ENCODE assay signal across 1 cellular context in the genomic region with DNA sequence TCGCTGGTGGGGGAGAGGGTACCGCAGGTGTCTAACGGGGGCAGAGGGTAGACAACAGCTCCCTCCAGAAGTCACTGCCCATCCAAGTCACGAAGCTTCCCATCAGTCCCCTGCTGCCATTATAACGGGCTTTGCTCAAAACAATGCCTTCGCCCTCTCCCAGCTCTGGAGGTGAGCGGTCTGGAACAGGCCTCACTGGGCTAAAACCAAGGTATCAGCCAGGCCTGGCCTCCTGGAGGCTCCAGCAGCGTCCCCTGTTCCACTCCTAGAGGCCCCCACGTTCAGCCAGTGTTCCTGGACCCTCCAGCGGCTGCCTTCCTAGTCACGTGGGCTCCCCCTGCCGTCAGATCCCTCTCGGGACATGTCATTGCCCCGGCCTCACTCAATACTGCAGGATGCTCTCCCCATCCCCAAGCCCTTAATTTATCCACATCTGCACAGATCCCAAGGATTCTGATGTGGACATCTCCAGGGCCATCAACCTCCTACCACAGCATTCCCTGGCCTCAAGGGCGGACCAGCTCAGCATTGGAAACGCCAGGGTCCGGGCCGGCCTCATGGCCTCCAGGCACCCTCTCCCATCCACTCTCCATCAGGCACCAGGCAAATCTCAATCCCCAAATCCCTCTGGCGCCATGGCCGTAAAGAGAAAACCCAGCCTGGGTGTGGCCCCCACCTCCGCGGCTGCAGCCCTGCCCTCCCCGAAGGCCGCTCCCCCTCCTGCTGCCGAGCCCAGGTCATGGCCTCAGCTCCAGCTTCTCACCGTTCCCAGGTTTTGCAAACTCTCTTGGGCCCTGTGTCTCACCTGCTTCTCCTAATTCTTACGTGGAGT.
TF ChIP-seq lines count a peak whose summit lies in the region.

No MANE protein-coding gene starts in this region.

TF ChIP-seq in K562, 482 proteins besides CTCF, POLR2A, EP300 and RAD21:
- no peak for TF ChIP-seq RBM17 (IDR thresholded peaks at IDR 0.05; ENCODE audit: borderline replicate concordance, low read depth, low read length)
- TF ChIP-seq, protein P1, sequence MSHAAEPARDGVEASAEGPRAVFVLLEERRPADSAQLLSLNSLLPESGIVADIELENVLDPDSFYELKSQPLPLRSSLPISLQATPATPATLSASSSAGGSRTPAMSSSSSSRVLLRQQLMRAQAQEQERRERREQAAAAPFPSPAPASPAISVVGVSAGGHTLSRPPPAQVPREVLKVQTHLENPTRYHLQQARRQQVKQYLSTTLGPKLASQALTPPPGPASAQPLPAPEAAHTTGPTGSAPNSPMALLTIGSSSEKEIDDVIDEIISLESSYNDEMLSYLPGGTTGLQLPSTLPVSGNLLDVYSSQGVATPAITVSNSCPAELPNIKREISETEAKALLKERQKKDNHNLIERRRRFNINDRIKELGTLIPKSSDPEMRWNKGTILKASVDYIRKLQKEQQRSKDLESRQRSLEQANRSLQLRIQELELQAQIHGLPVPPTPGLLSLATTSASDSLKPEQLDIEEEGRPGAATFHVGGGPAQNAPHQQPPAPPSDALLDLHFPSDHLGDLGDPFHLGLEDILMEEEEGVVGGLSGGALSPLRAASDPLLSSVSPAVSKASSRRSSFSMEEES (CRISPR knock-in tag; IDR thresholded peaks at IDR 0.05), result 0 out of 2 replicates have a peak, but pooled peaks have one; percentile 3
- TF ChIP-seq, protein P2, sequence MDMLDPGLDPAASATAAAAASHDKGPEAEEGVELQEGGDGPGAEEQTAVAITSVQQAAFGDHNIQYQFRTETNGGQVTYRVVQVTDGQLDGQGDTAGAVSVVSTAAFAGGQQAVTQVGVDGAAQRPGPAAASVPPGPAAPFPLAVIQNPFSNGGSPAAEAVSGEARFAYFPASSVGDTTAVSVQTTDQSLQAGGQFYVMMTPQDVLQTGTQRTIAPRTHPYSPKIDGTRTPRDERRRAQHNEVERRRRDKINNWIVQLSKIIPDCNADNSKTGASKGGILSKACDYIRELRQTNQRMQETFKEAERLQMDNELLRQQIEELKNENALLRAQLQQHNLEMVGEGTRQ (CRISPR knock-in tag; IDR thresholded peaks at IDR 0.05), result peak; percentile 57; the same call in 1 of the 2 replicates
- 0 out of 2 replicates have a peak, but pooled peaks have one; percentile 26 for TF ChIP-seq RAD51 (IDR thresholded peaks at IDR 0.05; ENCODE audit: borderline replicate concordance, low read depth)
- TF ChIP-seq, protein P3, sequence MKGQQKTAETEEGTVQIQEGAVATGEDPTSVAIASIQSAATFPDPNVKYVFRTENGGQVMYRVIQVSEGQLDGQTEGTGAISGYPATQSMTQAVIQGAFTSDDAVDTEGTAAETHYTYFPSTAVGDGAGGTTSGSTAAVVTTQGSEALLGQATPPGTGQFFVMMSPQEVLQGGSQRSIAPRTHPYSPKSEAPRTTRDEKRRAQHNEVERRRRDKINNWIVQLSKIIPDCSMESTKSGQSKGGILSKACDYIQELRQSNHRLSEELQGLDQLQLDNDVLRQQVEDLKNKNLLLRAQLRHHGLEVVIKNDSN (CRISPR knock-in tag; IDR thresholded peaks at IDR 0.05), result peak; percentile 75
